ENCODE assay signal across 26 cellular contexts in genomic region chr10:75326306-75326705, GRCh38.
"Had no signal": no experiment of that assay in that cellular context is flagged by ENCODE, and none has a peak within 500 bp of the region (broad histone marks: within the 10 kb centered on the region; RNA-seq: fewer than 3 reads in every experiment).

No MANE protein-coding gene starts in this region.

- H3K27ac ChIP-seq: epithelial cell of prostate, esophagus squamous epithelium, gastrocnemius medialis, heart right ventricle, left lung, lower lobe of right lung had no signal

- H3K9me3 ChIP-seq: esophagus squamous epithelium, gastrocnemius medialis, mucosa of descending colon had no signal

- H3K4me1 ChIP-seq: esophagus squamous epithelium, gastrocnemius medialis, heart right ventricle, left lung, lower lobe of right lung had no signal

- FAIRE-seq: endometrium, islet of Langerhans, keratinocyte had no signal

- H3K4me3 ChIP-seq: esophagus squamous epithelium, gastrocnemius medialis, heart right ventricle, left lung, lower lobe of right lung, mucosa of descending colon had no signal

- ATAC-seq: effector memory CD8-positive, alpha-beta T cell; esophagus mucosa; gastrocnemius medialis; heart right ventricle; left cardiac atrium; left lung; left ventricle myocardium superior; lower lobe of right lung; mucosa of descending colon; naive thymus-derived CD8-positive, alpha-beta T cell had no signal

- H3K27me3 ChIP-seq: esophagus squamous epithelium, gastrocnemius medialis, left lung had no signal

- DNase-seq: cortex of kidney; effector CD8-positive, alpha-beta T cell; effector memory CD8-positive, alpha-beta T cell; endodermal cell; erythroblast; esophagus squamous epithelium; foreskin fibroblast; foreskin melanocyte; gastrocnemius medialis; glutamatergic neuron; head of caudate nucleus; heart right ventricle; hippocampal formation; left cardiac atrium; left lung; left ventricle myocardium superior; lower lobe of right lung; mesenchymal stem cell; mucosa of descending colon; naive B cell; naive thymus-derived CD8-positive, alpha-beta T cell had no signal

- H3K36me3 ChIP-seq: esophagus squamous epithelium, gastrocnemius medialis, heart right ventricle, left lung, lower lobe of right lung had no signal
